ENCODE assay signal across 8 cellular contexts in genomic region chr2:157837851-157838441, GRCh38. TPM values are rescaled to one million over a fixed set of nuclear protein-coding genes. Genes with fewer than 3 reads are reported as not detected.
DNase-seq lines count a peak whose midpoint lies in the region; ATAC-seq lines count a peak whose summit lies in the region.

No MANE protein-coding gene starts in this region.

- intact Hi-C loops in Right ventricle myocardium inferior (cut with DNase I) = loop anchor here (1.0 to 5.0 kb wide), 2 partner anchors 49 to 94 kb away; no protein-coding TSS in a partner anchor
- intact Hi-C loops in cardiac septum (cut with DNase I) = loop anchor here (5.0 kb wide), 1 partner anchor 51 kb away; no protein-coding TSS in a partner anchor

- peaks cover 17% of the 10 kb centered on the region for H3K36me3 Mint-ChIP-seq in activated naive CD8-positive, alpha-beta T cell

- H3K27me3 ChIP-seq in stomach smooth muscle (ENCODE audit: control insufficient read depth in 1 of 2, insufficient read depth in 2 of 2, low read length in 2 of 2) = no peaks in the 10 kb centered on the region
- no peaks in the 10 kb centered on the region for H3K27me3 ChIP-seq in effector memory CD4-positive, alpha-beta T cell (replicated peaks; ENCODE audit: control insufficient read depth, insufficient read depth, low read length, poor library complexity, severe bottlenecking)

- peak overlapping the region; percentile 65 to 73 for H3K9ac ChIP-seq in stomach smooth muscle (ENCODE audit: low read length in 2 of 2)

- H3K4me1 Mint-ChIP-seq in activated naive CD8-positive, alpha-beta T cell (ENCODE audit: low read depth) = peaks cover 42% of the 10 kb centered on the region

- H3K4me1 ChIP-seq in stomach smooth muscle (ENCODE audit: control insufficient read depth, insufficient read depth, low read length) = peaks cover 24% of the 10 kb centered on the region
- no peaks in the 10 kb centered on the region for H3K4me1 ChIP-seq in effector memory CD4-positive, alpha-beta T cell (ENCODE audit: control insufficient read depth, insufficient read depth, low read length, poor library complexity, severe bottlenecking)

- no peaks in the 10 kb centered on the region for H3K9me3 ChIP-seq in stomach smooth muscle (ENCODE audit: control insufficient read depth in 2 of 2, low read length in 2 of 2)
- no peaks in the 10 kb centered on the region for H3K9me3 ChIP-seq in effector memory CD4-positive, alpha-beta T cell (ENCODE audit: control insufficient read depth, low read length)

- no peak for DNase-seq in Right ventricle myocardium inferior (ENCODE audit: missing footprints)
- DNase-seq in cardiac septum (ENCODE audit: low spot score) = no peak
- peak; percentile 43 for DNase-seq in inferior parietal cortex (ENCODE audit: extremely low spot score)
- no peak for DNase-seq in effector memory CD4-positive, alpha-beta T cell

- no peak overlapping the region for H3K4me3 Mint-ChIP-seq in activated naive CD8-positive, alpha-beta T cell

- H3K36me3 ChIP-seq in stomach smooth muscle (ENCODE audit: control insufficient read depth in 2 of 2, insufficient read depth in 2 of 2, low read length in 2 of 2) = no peaks in the 10 kb centered on the region
- no peaks in the 10 kb centered on the region for H3K36me3 ChIP-seq in effector memory CD4-positive, alpha-beta T cell (ENCODE audit: control insufficient read depth, insufficient read depth, low read length)

- no peaks in the 10 kb centered on the region for H3K9me3 Mint-ChIP-seq in activated naive CD8-positive, alpha-beta T cell (ENCODE audit: low read depth)

- no peaks in the 10 kb centered on the region for H3K27me3 Mint-ChIP-seq in activated naive CD8-positive, alpha-beta T cell

- H3K27ac Mint-ChIP-seq in activated naive CD8-positive, alpha-beta T cell = peak overlapping the region; percentile 16

- H3K4me3 ChIP-seq in stomach smooth muscle (ENCODE audit: low read length in 2 of 2) = peak overlapping the region; percentile 65 to 70
- no peak overlapping the region for H3K4me3 ChIP-seq in effector memory CD4-positive, alpha-beta T cell (ENCODE audit: insufficient read depth, low read depth, low read length, poor library complexity, severe bottlenecking)

- ATAC-seq in Right ventricle myocardium inferior (peak; percentile 33), GM21619 (IDR thresholded peaks at IDR 0.05; ENCODE audit: unreplicated experiment) (no peak), GM21515 (IDR thresholded peaks at IDR 0.05; ENCODE audit: unreplicated experiment) (no peak)

- peak overlapping the region; percentile 56 for H3K27ac ChIP-seq in stomach smooth muscle (ENCODE audit: low read length)
- H3K27ac ChIP-seq in effector memory CD4-positive, alpha-beta T cell (ENCODE audit: insufficient read depth, low read length, poor library complexity, severe bottlenecking) = no peak overlapping the region

RNA-seq across cellular contexts. Expression of gene ACVR1, which starts 38.2 kb away (rescaled TPM):
- total RNA-seq in Right ventricle myocardium inferior (25.3 TPM), cardiac septum (22.7 TPM)
